ENCODE assay signal across 21 cellular contexts in the genomic region with DNA sequence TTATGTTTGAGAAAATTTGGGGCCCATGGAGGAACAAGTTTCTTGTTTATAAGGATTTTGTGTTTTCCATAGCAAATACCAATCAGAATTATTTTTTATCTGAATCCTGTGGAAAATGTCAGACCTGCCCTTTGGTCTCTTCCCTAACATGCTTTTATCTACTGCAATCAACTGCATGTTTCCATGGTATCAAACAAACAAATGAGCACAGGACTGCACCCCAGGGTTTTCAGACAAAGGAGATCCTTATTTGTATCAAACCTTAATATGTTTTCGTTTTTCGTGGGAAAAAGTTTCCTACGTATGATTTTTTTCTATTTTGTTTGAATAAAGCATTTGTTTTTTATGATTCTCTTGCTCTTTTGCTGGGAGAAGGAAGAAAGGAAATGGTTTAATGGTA.
"Had no signal": no experiment of that assay in that cellular context is flagged by ENCODE, and none has a peak within 500 bp of the region (broad histone marks: within the 10 kb centered on the region; RNA-seq: fewer than 3 reads in every experiment).

No MANE protein-coding gene starts in this region.

- H3K4me3 ChIP-seq: hepatocyte, psoas muscle, stomach, testis, upper lobe of right lung had no signal

- ATAC-seq: activated CD8-positive, alpha-beta T cell treated with anti-CD3 and anti-CD28 coated beads for 36 hours; activated T-cell treated with anti-CD3 and anti-CD28 coated beads, Interleukin-2, amount 50 U/mL, for 72 hours; esophagus mucosa; left ventricle myocardium superior; psoas muscle; T-helper 17 cell; upper lobe of right lung had no signal

- H3K27me3 ChIP-seq: hepatocyte, stomach, testis, upper lobe of right lung had no signal

- FAIRE-seq: colon, endometrium, keratinocyte had no signal

- H3K9me3 ChIP-seq: psoas muscle, stomach, testis, upper lobe of right lung had no signal

- DNase-seq: activated CD4-positive, alpha-beta T cell treated with anti-CD3 and anti-CD28 coated beads for 48 hours; activated CD8-positive, alpha-beta memory T cell treated with anti-CD3 and anti-CD28 coated beads, Interleukin-2, amount 50 U/mL, for 4 hours; activated CD8-positive, alpha-beta T cell treated with anti-CD3 and anti-CD28 coated beads for 36 hours; activated gamma-delta T cell treated with Interleukin-2 at 50 U/mL for 16 hours; activated T-cell treated with anti-CD3 and anti-CD28 coated beads, Interleukin-2, amount 50 U/mL, for 72 hours; amniotic stem cell; caudate nucleus; left ventricle myocardium superior; mesenchymal stem cell; psoas muscle; stimulated activated CD4-positive, alpha-beta T cell treated with anti-CD3 and anti-CD28 coated beads, Interleukin-12 subunit alpha, Interleukin-12 subunit beta, amount 100 ng/mL, for 4 hours; stimulated activated CD4-positive, alpha-beta T cell treated with anti-CD3 and anti-CD28 coated beads, Interleukin-2, amount 100 ng/mL, for 24 hours; stomach; T-helper 17 cell; testis; upper lobe of right lung had no signal

- H3K4me2 ChIP-seq: hepatocyte had no signal

- H2AFZ ChIP-seq: hepatocyte had no signal

- H3K79me2 ChIP-seq: hepatocyte had no signal

- H3K27ac ChIP-seq: hepatocyte, psoas muscle, stomach, testis, upper lobe of right lung had no signal
